Comparison of ENCODE assay signal across 19 cellular contexts in the genomic region with DNA sequence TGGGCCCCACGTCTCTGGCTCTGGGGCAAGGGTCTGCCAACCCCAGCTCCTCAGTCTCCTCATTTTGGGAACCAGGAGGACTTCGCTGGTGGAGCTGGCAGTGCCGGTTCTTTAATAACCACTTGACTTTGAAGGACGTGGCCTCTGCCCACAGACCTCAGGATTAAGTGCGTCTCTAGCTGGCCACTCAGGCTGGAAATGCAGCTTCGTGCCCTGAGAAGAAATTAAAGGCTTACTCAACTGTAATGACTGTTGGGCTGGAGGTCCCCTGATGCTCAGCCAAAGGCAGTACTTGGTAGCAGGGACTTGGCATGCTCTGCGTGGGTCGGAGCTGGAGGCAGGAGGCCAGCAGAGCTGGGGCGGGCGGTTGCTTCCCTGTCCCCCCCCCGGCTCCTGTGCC. TPM values are rescaled to one million over a fixed set of nuclear protein-coding genes. Genes with fewer than 3 reads are reported as not detected.
"Had no signal": no experiment of that assay in that cellular context is flagged by ENCODE, and none has a peak within 500 bp of the region (broad histone marks: within the 10 kb centered on the region; RNA-seq: fewer than 3 reads in every experiment).

No MANE protein-coding gene starts in this region.

- H3K4me1 ChIP-seq: right atrium auricular region, uterus had no signal

- H3K9me3 Mint-ChIP-seq: naive thymus-derived CD8-positive, alpha-beta T cell; type B pancreatic cell had no signal

- ATAC-seq: left lobe of liver; mucosa of descending colon; naive thymus-derived CD8-positive, alpha-beta T cell had no signal

- FAIRE-seq: islet of Langerhans, small intestine had no signal

- H3K27me3 Mint-ChIP-seq: naive thymus-derived CD8-positive, alpha-beta T cell; type B pancreatic cell had no signal

- H3K27ac ChIP-seq: coronary artery, right atrium auricular region, uterus had no signal

- H3K4me3 ChIP-seq: coronary artery, mucosa of descending colon, right atrium auricular region, uterus had no signal

- H3K36me3 Mint-ChIP-seq: naive thymus-derived CD8-positive, alpha-beta T cell; type B pancreatic cell had no signal

- H3K27me3 ChIP-seq: right atrium auricular region, uterus had no signal

- DNase-seq: effector CD4-positive, alpha-beta T cell; foreskin melanocyte; head of caudate nucleus; hypothalamus; mammary epithelial cell; mucosa of descending colon; small intestine; stimulated activated CD4-positive, alpha-beta T cell treated with anti-CD3 and anti-CD28 coated beads, Interleukin-2, amount 100 ng/mL, for 48 hours; stimulated activated naive CD4-positive, alpha-beta T cell treated with Interleukin-2 at 50 U/mL for 16 hours; uterus had no signal

- H3K9me3 ChIP-seq: mucosa of descending colon, right atrium auricular region, uterus had no signal

- H3K27ac Mint-ChIP-seq: naive thymus-derived CD8-positive, alpha-beta T cell; type B pancreatic cell had no signal

- H3K4me3 Mint-ChIP-seq: naive thymus-derived CD8-positive, alpha-beta T cell; type B pancreatic cell had no signal

- H3K36me3 ChIP-seq: uterus had no signal

RNA-seq across cellular contexts. Expression of gene PARVG, which starts 16.7 kb away (rescaled TPM):
- total RNA-seq: mammary epithelial cell, osteocyte, pulmonary artery endothelial cell had no signal
- polyA plus RNA-seq: mammary epithelial cell, neural cell had no signal
